Comparison of ENCODE assay signal across 11 cellular contexts in the genomic region with DNA sequence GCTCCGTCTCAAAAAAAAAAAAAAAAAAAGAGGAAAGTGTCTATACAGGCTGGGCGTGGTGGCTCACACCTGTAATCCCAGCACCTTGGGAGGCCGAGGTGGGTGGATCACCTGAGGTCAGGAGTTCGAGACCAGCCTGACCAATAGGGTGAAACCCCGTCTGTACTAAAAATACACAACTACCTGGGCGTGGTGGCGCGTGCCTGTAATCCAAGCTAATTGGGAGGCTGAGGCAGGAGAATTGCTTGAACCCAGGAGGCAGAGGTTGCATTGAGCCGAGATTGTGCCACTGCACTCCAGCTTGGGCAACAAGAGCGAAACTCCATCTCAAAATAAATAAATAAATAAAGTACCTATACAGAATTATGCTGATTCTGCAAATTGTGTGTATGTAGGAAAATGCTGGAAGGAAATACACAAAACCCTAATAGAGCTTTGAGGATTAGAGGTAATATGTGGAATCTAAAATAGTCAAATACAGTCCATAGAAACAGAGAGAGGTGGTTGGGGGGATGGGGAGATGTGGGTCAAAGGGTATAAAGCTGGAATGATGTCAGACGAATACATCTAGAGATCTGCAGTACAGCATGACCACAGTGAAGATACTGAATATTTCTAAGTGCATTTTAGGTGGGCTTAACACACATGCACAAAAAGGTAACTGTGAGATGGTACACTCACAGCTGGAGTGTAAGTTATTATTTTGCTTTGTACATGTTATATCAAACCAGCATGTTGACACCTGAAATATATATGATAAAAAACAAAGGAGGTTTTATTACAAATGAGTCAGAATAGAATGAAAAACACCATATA.
A peak's percentile ranks its signal among the peaks of the same experiment; 100 is the strongest.
DNase-seq lines count a peak whose midpoint lies in the region; ATAC-seq and TF ChIP-seq lines count a peak whose summit lies in the region.
"Had no signal": no experiment of that assay in that cellular context is flagged by ENCODE, and none has a peak within 500 bp of the region (broad histone marks: within the 10 kb centered on the region; RNA-seq: fewer than 3 reads in every experiment).

No MANE protein-coding gene starts in this region.

- peak overlapping the region; percentile 23 for H3K27ac ChIP-seq in muscle layer of duodenum (ENCODE audit: low read length)
- H3K27ac ChIP-seq in Karpas-422 (ENCODE audit: low read length): no peak overlapping the region
- H3K27ac ChIP-seq in effector memory CD4-positive, alpha-beta T cell (ENCODE audit: insufficient read depth, low read length, poor library complexity, severe bottlenecking): no peak overlapping the region

- no peak overlapping the region for H3K9ac ChIP-seq in Karpas-422 (ENCODE audit: low read length)

- peaks cover 89% of the 10 kb centered on the region for H3K79me2 ChIP-seq in Karpas-422 (ENCODE audit: low read length)

- no peaks in the 10 kb centered on the region for H3K9me3 ChIP-seq in muscle layer of duodenum (ENCODE audit: control insufficient read depth in 1 of 2, low read length in 2 of 2)
- no peaks in the 10 kb centered on the region for H3K9me3 ChIP-seq in Karpas-422 (ENCODE audit: low read length)
- H3K9me3 ChIP-seq in effector memory CD4-positive, alpha-beta T cell (ENCODE audit: control insufficient read depth, low read length): no peaks in the 10 kb centered on the region

- DNase-seq in AG09309 (ENCODE audit: low read depth): no peak
- no peak for DNase-seq in HFF-Myc (ENCODE audit: extremely low read depth, low read depth)
- no peak for DNase-seq in astrocyte of the cerebellum (ENCODE audit: low read depth)
- no peak for DNase-seq in KBM-7
- no peak for DNase-seq in Karpas-422
- DNase-seq in effector memory CD4-positive, alpha-beta T cell: no peak
- DNase-seq: DMS79, NCI-H2081 treated with DMSO at 0.1 percent for 48 hours, nephron progenitor cell had no signal

- in situ Hi-C loops in astrocyte of the cerebellum (cut with HindIII; ENCODE audit: low sequenced_read_pairs): no loop called here
- in situ Hi-C loops in KBM-7 (cut with MboI; ENCODE audit: low pct_unique_long_range_greater_than_20kb, low sequenced_read_pairs): no loop called here

- no peaks in the 10 kb centered on the region for H3K27me3 ChIP-seq in muscle layer of duodenum (ENCODE audit: low read depth, low read length)
- H3K27me3 ChIP-seq in Karpas-422 (ENCODE audit: low read length): no peaks in the 10 kb centered on the region
- no peaks in the 10 kb centered on the region for H3K27me3 ChIP-seq in effector memory CD4-positive, alpha-beta T cell (replicated peaks; ENCODE audit: control insufficient read depth, insufficient read depth, low read length, poor library complexity, severe bottlenecking)

- TF ChIP-seq CTCF in AG09309 (IDR thresholded peaks at IDR 0.05; ENCODE audit: control insufficient read depth, insufficient read depth, low read depth, low read length, missing control alignments): no peak
- TF ChIP-seq CTCF in HFF-Myc (IDR thresholded peaks at IDR 0.05; ENCODE audit: low read depth, low read length, missing control alignments): no peak
- TF ChIP-seq CTCF in astrocyte of the cerebellum (IDR thresholded peaks at IDR 0.05; ENCODE audit: low read depth, low read length, missing control alignments): no peak

- H3K4me3 ChIP-seq in AG09309 (ENCODE audit: control insufficient read depth, low read depth, low read length): peak overlapping the region; percentile 68
- H3K4me3 ChIP-seq in HFF-Myc (replicated peaks; ENCODE audit: low read depth, low read length): peak overlapping the region; percentile 61
- H3K4me3 ChIP-seq in astrocyte of the cerebellum (ENCODE audit: low read depth, low read length): peak overlapping the region; percentile 75
- no peak overlapping the region for H3K4me3 ChIP-seq in muscle layer of duodenum (ENCODE audit: low read depth in 1 of 2, low read length in 2 of 2)
- no peak overlapping the region for H3K4me3 ChIP-seq in Karpas-422 (ENCODE audit: low read length)
- H3K4me3 ChIP-seq in effector memory CD4-positive, alpha-beta T cell (ENCODE audit: insufficient read depth, low read depth, low read length, poor library complexity, severe bottlenecking): no peak overlapping the region

- no peaks in the 10 kb centered on the region for H4K20me1 ChIP-seq in Karpas-422 (ENCODE audit: insufficient read depth, low read depth, low read length)

- peaks cover 11 to 12% of the 10 kb centered on the region in 2 donors for H3K4me1 ChIP-seq in muscle layer of duodenum (ENCODE audit: control insufficient read depth in 1 of 2, insufficient read depth in 2 of 2, low read length in 2 of 2)
- H3K4me1 ChIP-seq in Karpas-422 (ENCODE audit: low read length): peaks cover 50% of the 10 kb centered on the region
- peaks cover 45% of the 10 kb centered on the region for H3K4me1 ChIP-seq in effector memory CD4-positive, alpha-beta T cell (ENCODE audit: control insufficient read depth, insufficient read depth, low read length, poor library complexity, severe bottlenecking)

- H3K36me3 ChIP-seq in muscle layer of duodenum (ENCODE audit: control insufficient read depth in 1 of 2, insufficient read depth in 2 of 2, low read length in 2 of 2): peaks cover 3 to 28% of the 10 kb centered on the region in 2 donors
- peaks cover 29% of the 10 kb centered on the region for H3K36me3 ChIP-seq in Karpas-422 (ENCODE audit: insufficient read depth, low read length)
- peaks cover 5% of the 10 kb centered on the region for H3K36me3 ChIP-seq in effector memory CD4-positive, alpha-beta T cell (ENCODE audit: control insufficient read depth, insufficient read depth, low read length)

- H3K4me2 ChIP-seq in Karpas-422 (ENCODE audit: low read depth, low read length, poor library complexity, severe bottlenecking): no peak overlapping the region

- ATAC-seq in HG03439 (IDR thresholded peaks at IDR 0.05; ENCODE audit: unreplicated experiment): no peak

- no peak overlapping the region for H2AFZ ChIP-seq in Karpas-422 (ENCODE audit: low read length)

- H3K9me2 ChIP-seq in Karpas-422 (replicated peaks; ENCODE audit: insufficient read depth, low read length): no peaks in the 10 kb centered on the region

Comparison
In these comparisons a context has a peak if more than half of its experiments do, and no peak if none do; other contexts are left out.
1. H3K4me3 ChIP-seq: peak in AG09309 (single experiment), HFF-Myc (single experiment) and astrocyte of the cerebellum (single experiment); none in muscle layer of duodenum (0 of 2), Karpas-422 (single experiment) and effector memory CD4-positive, alpha-beta T cell (single experiment).